9 cellular contexts compared by ENCODE assay signal in the genomic region with DNA sequence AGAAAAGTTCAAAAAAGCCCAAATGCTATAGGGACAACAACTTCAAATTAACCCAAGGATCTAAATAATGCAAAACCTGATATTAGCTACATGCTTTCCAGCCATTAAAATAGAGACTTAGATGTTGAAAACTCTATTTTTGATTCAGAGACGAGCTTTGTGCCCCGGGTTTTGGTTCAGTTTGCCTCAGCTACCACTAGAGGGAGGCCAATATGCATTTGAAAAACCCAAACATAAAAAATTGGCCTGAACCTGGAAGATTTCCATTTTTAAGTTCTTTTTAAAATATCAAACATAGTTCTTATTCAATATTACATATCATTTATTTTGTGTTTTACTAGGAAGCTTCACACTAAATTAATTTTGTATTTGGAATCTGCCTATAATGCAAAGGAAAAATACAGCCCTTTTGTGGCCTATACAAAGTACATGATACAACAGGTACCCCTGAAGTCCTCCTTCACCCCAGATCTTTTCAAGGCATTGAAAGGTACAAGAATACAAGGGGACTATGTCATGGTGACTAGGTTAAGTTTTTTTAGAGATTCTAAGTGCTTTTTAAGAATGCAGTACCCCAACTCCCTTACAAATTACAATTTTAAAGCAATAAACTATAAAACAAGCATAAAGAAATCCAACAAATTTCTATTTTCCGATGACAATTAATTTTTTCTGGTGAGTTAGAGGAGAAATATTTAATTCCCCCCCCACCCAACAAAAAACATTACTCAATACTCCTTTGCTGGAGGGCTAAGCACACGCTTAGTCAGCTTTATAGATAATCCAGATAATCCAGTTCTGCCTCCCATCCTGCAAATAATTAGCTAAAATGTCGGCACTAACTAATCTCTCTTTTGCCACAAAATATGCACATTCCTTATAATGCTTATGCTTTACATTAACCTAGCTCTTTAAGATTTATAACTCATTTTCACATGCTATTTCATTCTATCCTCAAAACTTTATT.
DNase-seq lines count a peak whose midpoint lies in the region; ATAC-seq, FAIRE-seq and TF ChIP-seq lines count a peak whose summit lies in the region.
"Had no signal": no experiment of that assay in that cellular context is flagged by ENCODE, and none has a peak within 500 bp of the region (broad histone marks: within the 10 kb centered on the region; RNA-seq: fewer than 3 reads in every experiment).

No MANE protein-coding gene starts in this region.

- no peak for TF ChIP-seq EP300 in stomach (IDR thresholded peaks at IDR 0.05)

- DNase-seq in CD1c-positive myeloid dendritic cell (ENCODE audit: extremely low spot score) (peak; percentile 63), GM12892 (ENCODE audit: insufficient read length) (peak; percentile 19), NCI-H69 (lab: John Stamatoyannopoulos, UW) (peak; percentile 48), ascending aorta (ENCODE audit: low spot score in 2 of 2) (peak in 1 of 2 donors; percentile 67), iPS-NIHi7 (ENCODE audit: extremely low spot score) (peak; percentile 37), stomach (peak; percentile 38)

- TF ChIP-seq CTCF in ascending aorta (IDR thresholded peaks at IDR 0.05): peak; percentile 54 to 89 (median 80)
- TF ChIP-seq CTCF in stomach (IDR thresholded peaks at IDR 0.05): peak in 5 of 7 experiments; percentile 59 to 85 (median 69)

- TF ChIP-seq POLR2A in GM12892 (IDR thresholded peaks at IDR 0.05; ENCODE audit: low read depth, low read length) (no peak), stomach (IDR thresholded peaks at IDR 0.05) (no peak)

- H3K27me3 ChIP-seq in ascending aorta (no peaks in the 10 kb centered on the region), stomach (no peaks in the 10 kb centered on the region)
- H3K27me3 ChIP-seq: neutrophil had no signal

- 26 to 37% (median 29%) methylated on average over 5 of the region's 5 CpGs for WGBS in stomach, 5 donors

- no peak overlapping the region for H3K4me3 ChIP-seq in ascending aorta
- H3K4me3 ChIP-seq in stomach: no peak overlapping the region

- H3K27ac ChIP-seq in ascending aorta: no peak overlapping the region
- no peak overlapping the region for H3K27ac ChIP-seq in stomach
- H3K27ac ChIP-seq: neutrophil had no signal

- FAIRE-seq in GM12892 (lab: Jason Lieb, UNC): no peak

- H3K36me3 ChIP-seq in ascending aorta (no peaks in the 10 kb centered on the region), stomach (no peaks in the 10 kb centered on the region)
- H3K36me3 ChIP-seq: neutrophil had no signal

- ATAC-seq in GM19397 (IDR thresholded peaks at IDR 0.05; ENCODE audit: unreplicated experiment): no peak
- ATAC-seq in GM21737 (IDR thresholded peaks at IDR 0.05; ENCODE audit: unreplicated experiment): no peak

- H3K4me1 ChIP-seq in ascending aorta (peaks cover 0 to 3% of the 10 kb centered on the region in 2 donors), stomach (peaks cover 0 to 22% (median 7%) of the 10 kb centered on the region in 4 donors)

- no peaks in the 10 kb centered on the region for H3K9me3 ChIP-seq in ascending aorta
- no peaks in the 10 kb centered on the region for H3K9me3 ChIP-seq in stomach
- H3K9me3 ChIP-seq: neutrophil had no signal

- intact Hi-C loops in ascending aorta (cut with DNase I) (loop anchor here (5.0 kb wide), 1 partner anchor 91 kb away; no protein-coding TSS in a partner anchor), stomach (cut with DNase I; ENCODE audit: low total_unique reads) (loop anchor here (5.0 kb wide), 1 partner anchor 401 kb away; no protein-coding TSS in a partner anchor)
